10 cellular contexts compared by ENCODE assay signal in the genomic region with DNA sequence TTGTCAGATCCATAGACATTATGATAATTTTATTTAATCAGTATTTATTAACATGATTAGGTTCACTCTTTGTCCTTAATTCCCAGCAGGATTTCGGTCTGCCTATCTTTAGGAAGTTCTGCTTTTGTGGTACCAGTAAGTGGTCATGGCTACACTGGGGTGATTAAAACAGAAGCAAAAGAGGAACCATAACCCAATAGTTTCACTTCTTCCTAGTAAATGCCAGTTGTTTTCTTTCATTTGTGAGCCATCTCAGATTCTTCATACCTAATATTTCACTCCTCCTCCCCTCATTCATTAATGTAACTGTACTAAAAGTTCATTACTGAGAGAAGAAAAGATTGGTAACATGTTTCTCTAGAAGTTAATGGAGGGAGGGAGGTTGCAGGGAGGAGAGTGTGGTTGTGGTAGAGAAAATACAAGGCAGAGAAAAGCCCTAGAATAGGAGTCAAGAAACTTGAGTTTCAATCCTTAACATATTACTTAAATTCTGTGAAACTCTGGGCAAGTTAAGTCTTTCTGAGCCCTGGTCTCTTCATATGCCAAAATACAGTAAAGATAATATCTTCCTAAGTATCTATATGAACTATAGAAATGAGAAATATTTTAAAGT.
A peak's percentile ranks its signal among the peaks of the same experiment; 100 is the strongest.
DNase-seq lines count a peak whose midpoint lies in the region; ATAC-seq lines count a peak whose summit lies in the region.
"Had no signal": no experiment of that assay in that cellular context is flagged by ENCODE, and none has a peak within 500 bp of the region (broad histone marks: within the 10 kb centered on the region; RNA-seq: fewer than 3 reads in every experiment).

No MANE protein-coding gene starts in this region.

- H3K79me2 ChIP-seq in Karpas-422 (ENCODE audit: low read length), result peaks cover 32% of the 10 kb centered on the region

- H3K4me1 ChIP-seq in Karpas-422 (ENCODE audit: low read length), result peaks cover 44% of the 10 kb centered on the region

- no peaks in the 10 kb centered on the region for H3K27me3 ChIP-seq in Karpas-422 (ENCODE audit: low read length)

- no peaks in the 10 kb centered on the region for H3K9me3 ChIP-seq in Karpas-422 (ENCODE audit: low read length)

- H3K4me2 ChIP-seq in Karpas-422 (ENCODE audit: low read depth, low read length, poor library complexity, severe bottlenecking), result peak overlapping the region; percentile 64

- peak overlapping the region; percentile 96 for H3K27ac ChIP-seq in Karpas-422 (ENCODE audit: low read length)

- peak; percentile 85 for ATAC-seq in GM18858 (IDR thresholded peaks at IDR 0.05; ENCODE audit: unreplicated experiment)
- peak; percentile 81 for ATAC-seq in GM21825 (IDR thresholded peaks at IDR 0.05; ENCODE audit: unreplicated experiment)
- ATAC-seq: right cardiac atrium had no signal

- peak; percentile 94 for DNase-seq in Karpas-422
- peak; percentile 75 for DNase-seq in medulla oblongata (ENCODE audit: extremely low spot score)
- no peak for DNase-seq in activated CD4-positive, CD25-positive, alpha-beta regulatory T cell treated with anti-CD3 and anti-CD28 coated beads, Interleukin-2, amount 50 U/mL, for 72 hours
- DNase-seq in NCI-H226, result no peak
- no peak for DNase-seq in DMS114 treated with DMSO at 0.1 percent for 48 hours (lab: John Stamatoyannopoulos, UW; ENCODE audit: unreplicated experiment)
- no peak for DNase-seq in NCI-H345 (lab: John Stamatoyannopoulos, UW)
- DNase-seq: H9, right cardiac atrium had no signal

- no peak overlapping the region for H2AFZ ChIP-seq in Karpas-422 (ENCODE audit: low read length)

- H3K4me3 ChIP-seq in Karpas-422 (ENCODE audit: low read length), result peak overlapping the region; percentile 39

- peaks cover 30% of the 10 kb centered on the region for H3K36me3 ChIP-seq in Karpas-422 (ENCODE audit: insufficient read depth, low read length)

- H4K20me1 ChIP-seq in Karpas-422 (ENCODE audit: insufficient read depth, low read depth, low read length), result no peaks in the 10 kb centered on the region

- H3K9me2 ChIP-seq in Karpas-422 (replicated peaks; ENCODE audit: insufficient read depth, low read length), result no peaks in the 10 kb centered on the region

- peak overlapping the region; percentile 57 for H3K9ac ChIP-seq in Karpas-422 (ENCODE audit: low read length)

Comparison
In these comparisons a context has a peak if more than half of its experiments do, and no peak if none do; other contexts are left out.
1. DNase-seq: peak in Karpas-422 (single experiment) and medulla oblongata (single experiment); none in activated CD4-positive, CD25-positive, alpha-beta regulatory T cell treated with anti-CD3 and anti-CD28 coated beads, Interleukin-2, amount 50 U/mL, for 72 hours (single experiment), NCI-H226 (single experiment), DMS114 treated with DMSO at 0.1 percent for 48 hours (single experiment) and NCI-H345 (single experiment).